21 cellular contexts compared by ENCODE assay signal in genomic region chr13:75285310-75285709, GRCh38.
A peak's percentile ranks its signal among the peaks of the same experiment; 100 is the strongest.
DNase-seq lines count a peak whose midpoint lies in the region; ATAC-seq, FAIRE-seq and TF ChIP-seq lines count a peak whose summit lies in the region.
"Had no signal": no experiment of that assay in that cellular context is flagged by ENCODE, and none has a peak within 500 bp of the region (broad histone marks: within the 10 kb centered on the region; RNA-seq: fewer than 3 reads in every experiment).

No MANE protein-coding gene starts in this region.

- DNase-seq in GM12892 (ENCODE audit: insufficient read length) (no peak), erythroblast (lab: John Stamatoyannopoulos, UW) (no peak), HEK293T (ENCODE audit: extremely low spot score) (no peak)
- DNase-seq in activated CD8-positive, alpha-beta memory T cell treated with anti-CD3 and anti-CD28 coated beads, Interleukin-2, amount 50 U/mL, for 4 hours, result no peak
- DNase-seq in activated effector memory CD4-positive, alpha-beta T cell treated with anti-CD3 and anti-CD28 coated beads, Interleukin-2, amount 50 U/mL, for 16 hours, result no peak
- DNase-seq: activated CD4-positive, alpha-beta memory T cell treated with anti-CD3 and anti-CD28 coated beads for 36 hours; activated naive CD8-positive, alpha-beta T cell treated with anti-CD3 and anti-CD28 coated beads for 36 hours; activated T-cell treated with anti-CD3 and anti-CD28 coated beads, Interleukin-2, amount 50 U/mL, for 48 hours; body of pancreas; CD4-positive, alpha-beta T cell; cortex of kidney; DMS79 treated with DMSO at 0.1 percent for 48 hours; gastrocnemius medialis; NCI-H1694; NCI-H446 treated with DMSO at 0.1 percent for 48 hours; right lobe of liver; SW 1271; uterus had no signal

- POLR2A ChIA-PET in HEK293T (lab: Yijun Ruan, JAX), result no interaction called here

- no peak for TF ChIP-seq CTCF in OCI-LY3 (IDR thresholded peaks at IDR 0.05; ENCODE audit: low read depth, low read length)

- H3K27ac ChIP-seq in OCI-LY3 (ENCODE audit: low read length), result peak overlapping the region; percentile 55
- H3K27ac ChIP-seq: body of pancreas, gastrocnemius medialis, right lobe of liver, uterus had no signal

- 0 out of 2 replicates have a peak overlapping the region, but pooled peaks have one; percentile 5 for H3K4me3 ChIP-seq in OCI-LY3 (ENCODE audit: low read length)
- H3K4me3 ChIP-seq: gastrocnemius medialis, right lobe of liver, uterus had no signal

- H3K9ac ChIP-seq in OCI-LY3 (ENCODE audit: low read length), result no peak overlapping the region; the same call in 1 of the 2 replicates

- CTCF ChIA-PET in HEK293T (lab: Yijun Ruan, JAX), result no interaction called here

- FAIRE-seq in GM12892 (lab: Jason Lieb, UNC), result peak; percentile 73

- no peaks in the 10 kb centered on the region for H3K79me2 ChIP-seq in OCI-LY3 (ENCODE audit: low read length)

- H3K9me3 ChIP-seq in OCI-LY3 (ENCODE audit: insufficient read depth, low read length), result no peaks in the 10 kb centered on the region
- H3K9me3 ChIP-seq: gastrocnemius medialis, right lobe of liver, uterus had no signal

- H4K20me1 ChIP-seq in OCI-LY3 (ENCODE audit: insufficient read depth, low read length), result no peaks in the 10 kb centered on the region

- H3K36me3 ChIP-seq in OCI-LY3 (replicated peaks; ENCODE audit: low read depth, low read length), result peaks cover 42% of the 10 kb centered on the region
- H3K36me3 ChIP-seq: uterus had no signal

- no peak overlapping the region for H2AFZ ChIP-seq in OCI-LY3 (ENCODE audit: low read depth, low read length)

- no peak for TF ChIP-seq POLR2A in GM12892 (IDR thresholded peaks at IDR 0.05; ENCODE audit: low read depth, low read length)
- TF ChIP-seq POLR2A in erythroblast (IDR thresholded peaks at IDR 0.05; ENCODE audit: low read length), result no peak

- ATAC-seq in GM19455 (IDR thresholded peaks at IDR 0.05; ENCODE audit: unreplicated experiment) (peak; percentile 60), HG02884 (IDR thresholded peaks at IDR 0.05; ENCODE audit: unreplicated experiment) (peak; percentile 84)
- ATAC-seq: body of pancreas, gastrocnemius medialis had no signal

- peak overlapping the region; percentile 46 for H3K4me2 ChIP-seq in OCI-LY3 (ENCODE audit: low read length)

- peaks cover 16% of the 10 kb centered on the region for H3K4me1 ChIP-seq in OCI-LY3 (ENCODE audit: low read length)
- H3K4me1 ChIP-seq: body of pancreas, gastrocnemius medialis, right lobe of liver, uterus had no signal

- no peaks in the 10 kb centered on the region for H3K27me3 ChIP-seq in OCI-LY3 (ENCODE audit: low read depth, low read length)
- H3K27me3 ChIP-seq: body of pancreas, gastrocnemius medialis, right lobe of liver, uterus had no signal

TF ChIP-seq in HEK293T, 16 proteins besides CTCF, POLR2A, EP300 and RAD21:
- no peak for TF ChIP-seq SP1 (IDR thresholded peaks at IDR 0.05)
- no peak for TF ChIP-seq FOXM1 (IDR thresholded peaks at IDR 0.05; ENCODE audit: borderline replicate concordance)
- TF ChIP-seq PKNOX1 (IDR thresholded peaks at IDR 0.05), result no peak
- no peak for TF ChIP-seq ARNT (IDR thresholded peaks at IDR 0.05)
- no peak for TF ChIP-seq CTBP1 (IDR thresholded peaks at IDR 0.05; ENCODE audit: borderline replicate concordance)
- no peak for TF ChIP-seq ELF4 (IDR thresholded peaks at IDR 0.05)
- TF ChIP-seq ZNF384 (IDR thresholded peaks at IDR 0.05), result no peak
- no peak for TF ChIP-seq HDGF (IDR thresholded peaks at IDR 0.05; ENCODE audit: borderline replicate concordance)
- TF ChIP-seq FOXK2 (IDR thresholded peaks at IDR 0.05), result no peak
